2 cellular contexts compared by ENCODE assay signal in the genomic region with DNA sequence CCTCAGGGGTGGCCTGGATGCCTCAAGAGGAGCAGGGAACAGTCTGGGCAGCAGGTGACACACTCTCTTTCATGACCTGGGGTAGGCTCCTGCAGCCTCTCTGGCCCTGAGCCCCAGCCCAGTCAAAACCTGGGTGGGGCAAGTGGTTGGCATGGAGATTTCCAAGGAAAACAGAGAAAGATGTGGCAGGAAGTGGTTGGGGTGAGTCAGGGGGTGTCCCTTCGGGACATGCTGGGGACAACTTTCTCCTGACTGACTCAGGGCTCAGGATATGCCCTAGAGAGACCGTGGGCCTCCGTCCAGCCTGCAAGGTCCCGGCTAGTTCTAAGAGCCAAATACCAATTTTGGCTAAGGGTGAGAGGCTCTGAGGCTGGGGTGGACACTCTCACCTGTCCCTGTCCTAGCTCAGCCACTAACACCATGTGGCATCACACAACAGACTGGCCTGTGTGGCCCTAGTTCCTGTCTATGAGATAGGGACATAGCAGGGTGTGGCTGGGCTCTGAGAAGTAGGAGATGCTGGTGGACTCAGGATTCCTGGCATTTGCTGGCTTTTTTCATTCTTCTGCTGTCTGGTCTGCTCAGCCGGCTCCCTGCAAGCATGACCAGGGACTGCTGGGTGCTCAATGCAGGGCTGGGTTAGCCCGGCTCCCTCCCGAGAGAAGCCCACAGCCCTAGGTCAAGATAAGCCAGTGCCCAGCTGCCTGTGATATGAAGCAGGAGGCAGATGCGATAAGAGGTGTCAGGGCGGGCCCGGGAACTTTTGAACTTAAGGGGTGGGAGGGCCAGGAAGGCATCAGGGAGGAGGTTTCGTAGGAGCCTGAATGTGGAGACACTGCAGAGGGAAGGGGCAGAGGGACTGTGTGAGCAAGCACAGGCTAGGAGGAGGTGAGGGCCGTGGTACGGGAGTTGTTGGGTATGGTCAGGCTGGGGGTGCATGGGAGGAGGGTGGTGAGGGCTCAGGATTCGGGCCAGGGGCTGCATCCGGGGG.
TF ChIP-seq lines count a peak whose summit lies in the region.

No MANE protein-coding gene starts in this region.

TF ChIP-seq in HCT116, 20 proteins besides CTCF, POLR2A, EP300 and RAD21:
- no peak for TF ChIP-seq CBX3 (IDR thresholded peaks at IDR 0.05; ENCODE audit: low read depth)
- peak; percentile 33; the same call in 1 of the 2 replicates for TF ChIP-seq SP1 (IDR thresholded peaks at IDR 0.05; ENCODE audit: low read depth)
- TF ChIP-seq CEBPB (IDR thresholded peaks at IDR 0.05; ENCODE audit: low read depth), result no peak

TF ChIP-seq in HepG2, 621 proteins besides CTCF, POLR2A, EP300 and RAD21:
- TF ChIP-seq ZNF878 (CRISPR knock-in tag; IDR thresholded peaks at IDR 0.05) (no peak), ZNF879 (CRISPR knock-in tag; IDR thresholded peaks at IDR 0.05) (no peak), PHF21A (CRISPR knock-in tag; IDR thresholded peaks at IDR 0.05) (no peak), YY1 (IDR thresholded peaks at IDR 0.05; ENCODE audit: insufficient read depth, insufficient replicate concordance, low read depth, low read length) (no peak), DBP (CRISPR knock-in tag; IDR thresholded peaks at IDR 0.05; ENCODE audit: not compliant biosample characterization) (no peak), ZNF207 (IDR thresholded peaks at IDR 0.05; ENCODE audit: borderline replicate concordance) (no peak), GLMP (CRISPR knock-in tag; IDR thresholded peaks at IDR 0.05; ENCODE audit: borderline replicate concordance) (no peak), AKNA (CRISPR knock-in tag; IDR thresholded peaks at IDR 0.05; ENCODE audit: borderline replicate concordance) (no peak), PHF8 (CRISPR knock-in tag; IDR thresholded peaks at IDR 0.05) (no peak), ZNF598 (CRISPR knock-in tag; IDR thresholded peaks at IDR 0.05; ENCODE audit: borderline replicate concordance) (no peak), ZNF430 (CRISPR knock-in tag; IDR thresholded peaks at IDR 0.05) (no peak)
- TF ChIP-seq, protein P1, sequence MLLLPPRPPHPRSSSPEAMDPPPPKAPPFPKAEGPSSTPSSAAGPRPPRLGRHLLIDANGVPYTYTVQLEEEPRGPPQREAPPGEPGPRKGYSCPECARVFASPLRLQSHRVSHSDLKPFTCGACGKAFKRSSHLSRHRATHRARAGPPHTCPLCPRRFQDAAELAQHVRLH (CRISPR knock-in tag; IDR thresholded peaks at IDR 0.05; ENCODE audit: borderline replicate concordance, low read depth), result no peak
